Comparison of ENCODE assay signal across 10 cellular contexts in genomic region chr16:60564588-60564987, GRCh38.
"Had no signal": no experiment of that assay in that cellular context is flagged by ENCODE, and none has a peak within 500 bp of the region (broad histone marks: within the 10 kb centered on the region; RNA-seq: fewer than 3 reads in every experiment).

No MANE protein-coding gene starts in this region.

- H3K27ac Mint-ChIP-seq: HFFc6 had no signal

- H3K36me3 ChIP-seq: HAP-1 had no signal

- H3K9me3 ChIP-seq: HAP-1 had no signal

- DNase-seq: GM23248, GOT3, H7, HFFc6, KBM-7 had no signal

- H3K4me2 ChIP-seq: KMS-11 had no signal

- H3K4me3 ChIP-seq: GM23248, HAP-1 had no signal

- H3K9ac ChIP-seq: GM23248, KMS-11 had no signal

- H2AFZ ChIP-seq: GM23248 had no signal

- FAIRE-seq: HTR-8/SVneo had no signal

- H3K27ac ChIP-seq: GM23248, HL-60, KMS-11 had no signal

- H3K4me1 ChIP-seq: HAP-1 had no signal

- ATAC-seq: HCT116 had no signal

- H3K4me3 Mint-ChIP-seq: HFFc6 had no signal
